In the genomic region with DNA sequence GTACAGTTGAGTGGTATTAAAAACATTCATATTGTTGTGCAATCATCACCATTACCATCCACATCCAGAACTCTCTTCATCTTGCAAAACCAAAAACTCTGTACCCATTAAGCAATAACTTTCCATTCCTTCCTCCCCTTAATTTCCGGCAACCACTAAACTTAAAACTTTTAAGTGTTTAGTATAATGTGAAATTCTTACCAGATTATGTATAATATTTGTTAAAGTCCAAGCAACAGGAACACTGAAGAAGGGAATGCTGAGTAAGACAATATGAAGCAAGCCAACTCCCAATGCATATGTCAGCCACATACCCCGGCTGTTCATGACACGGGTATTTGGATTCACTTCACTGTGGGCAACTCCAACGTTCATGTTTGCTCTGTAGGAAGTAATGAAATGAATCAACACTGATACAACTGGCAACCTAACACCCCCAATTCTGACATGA, we compare ENCODE assay signal across 1 cellular context.
TF ChIP-seq lines count a peak whose summit lies in the region.

No MANE protein-coding gene starts in this region.

TF ChIP-seq in GM12878, 131 proteins besides CTCF, POLR2A, EP300 and RAD21:
- TF ChIP-seq TCF3 (IDR thresholded peaks at IDR 0.05; ENCODE audit: borderline replicate concordance, insufficient read depth, low read depth, low read length) (no peak), IRF4 (IDR thresholded peaks at IDR 0.05; ENCODE audit: low read depth, low read length) (peak; percentile 53; the same call in 1 of the 2 replicates), JUNB (IDR thresholded peaks at IDR 0.05) (0 out of 2 replicates have a peak, but pooled peaks have one; percentile 28), YY1 (IDR thresholded peaks at IDR 0.05; ENCODE audit: low read depth, low read length) (0 out of 2 replicates have a peak, but pooled peaks have one; percentile 11), JUND (IDR thresholded peaks at IDR 0.05; ENCODE audit: low read depth, low read length) (no peak), SREBF2 (IDR thresholded peaks at IDR 0.05; ENCODE audit: low read length) (no peak), HCFC1 (IDR thresholded peaks at IDR 0.05; ENCODE audit: low read length) (no peak), KLF5 (IDR thresholded peaks at IDR 0.05; ENCODE audit: partially characterized antibody) (no peak)
